Comparison of ENCODE assay signal across 8 cellular contexts in genomic region chr1:39525366-39526165, GRCh38.
DNase-seq lines count a peak whose midpoint lies in the region; ATAC-seq and FAIRE-seq lines count a peak whose summit lies in the region.

No MANE protein-coding gene starts in this region.

- peak; percentile 77 for FAIRE-seq in urothelium cell line (lab: Jason Lieb, UNC)

- peak; percentile 70 for ATAC-seq in HG03095 (IDR thresholded peaks at IDR 0.05; ENCODE audit: unreplicated experiment)

- DNase-seq in stimulated activated CD4-positive, alpha-beta T cell treated with anti-CD3 and anti-CD28 coated beads, Interleukin-1b, Interleukin-23, amount 100 ng/mL, for 48 hours: peak; percentile 8
- no peak for DNase-seq in stimulated activated CD4-positive, alpha-beta T cell treated with anti-CD3 and anti-CD28 coated beads, Interleukin-2, amount 100 ng/mL, for 48 hours
- DNase-seq in activated T-cell treated with anti-CD3 and anti-CD28 coated beads for 48 hours (ENCODE audit: low read depth) (peak; percentile 32), urothelium cell line (ENCODE audit: low spot score) (no peak), NCI-H526 treated with DMSO at 0.1 percent for 48 hours (lab: John Stamatoyannopoulos, UW) (no peak), nucleus accumbens (lab: John Stamatoyannopoulos, UW) (no peak), NOMO-1 treated with dmso at 0.1 percent for 144 hours (lab: John Stamatoyannopoulos, UW; ENCODE audit: unreplicated experiment) (no peak)

Comparison
In these comparisons a context has a peak if more than half of its experiments do, and no peak if none do; other contexts are left out.
1. DNase-seq: peak in stimulated activated CD4-positive, alpha-beta T cell treated with anti-CD3 and anti-CD28 coated beads, Interleukin-1b, Interleukin-23, amount 100 ng/mL, for 48 hours (single experiment) and activated T-cell treated with anti-CD3 and anti-CD28 coated beads for 48 hours (single experiment); none in stimulated activated CD4-positive, alpha-beta T cell treated with anti-CD3 and anti-CD28 coated beads, Interleukin-2, amount 100 ng/mL, for 48 hours (0 of 2), urothelium cell line (single experiment), NCI-H526 treated with DMSO at 0.1 percent for 48 hours (single experiment), nucleus accumbens (0 of 56) and NOMO-1 treated with dmso at 0.1 percent for 144 hours (single experiment).